ENCODE assay signal across 8 cellular contexts in the genomic region with DNA sequence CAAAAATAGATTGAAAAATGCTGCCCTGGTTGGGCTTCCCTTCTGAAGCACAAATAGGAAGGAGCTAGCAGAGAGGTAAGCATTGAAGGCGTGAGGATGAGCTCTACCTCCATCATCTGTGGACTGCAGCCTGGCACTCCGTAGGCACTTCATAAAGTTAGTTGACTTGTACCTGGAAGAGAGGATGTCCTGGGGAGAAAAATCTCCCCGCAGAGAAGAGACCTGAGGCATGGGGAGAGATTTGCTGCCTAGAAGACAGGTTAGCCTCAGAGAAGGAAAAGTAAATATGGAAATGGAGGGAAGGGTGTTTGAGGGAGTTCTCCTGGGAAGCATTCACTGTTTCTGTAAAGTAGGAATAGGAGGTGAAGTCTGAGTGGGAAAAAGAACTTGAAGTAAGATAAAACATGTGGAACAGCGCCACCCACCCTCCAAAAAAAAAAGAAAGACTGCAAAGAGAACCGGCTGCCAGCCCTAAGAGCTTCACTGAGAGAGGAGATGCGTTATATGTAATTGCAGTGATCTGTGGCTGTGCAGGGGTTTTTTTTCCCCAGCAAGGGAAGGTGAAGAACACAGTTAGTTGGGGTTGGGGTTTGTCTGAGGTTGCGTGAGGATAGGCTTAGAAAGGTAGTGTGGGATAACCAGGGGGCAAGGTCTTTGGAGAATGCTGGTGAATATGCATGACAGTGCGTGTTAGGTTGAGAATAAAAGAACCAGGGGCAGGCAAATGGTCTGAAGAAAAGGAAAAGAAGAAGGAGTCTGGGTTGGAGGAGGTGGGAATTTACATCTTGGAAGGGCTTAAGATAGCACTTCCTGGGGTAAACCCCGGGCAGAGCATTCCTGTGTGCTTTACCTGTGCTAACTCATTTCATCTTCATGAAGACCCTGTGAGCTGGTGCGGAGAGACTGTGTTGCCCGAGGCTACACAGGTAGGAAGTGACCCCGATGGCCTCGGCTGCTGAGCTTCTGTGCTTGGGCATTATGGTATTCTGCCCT. TPM values are rescaled to one million over a fixed set of nuclear protein-coding genes. Genes with fewer than 3 reads are reported as not detected.
DNase-seq lines count a peak whose midpoint lies in the region; ATAC-seq and TF ChIP-seq lines count a peak whose summit lies in the region.

No MANE protein-coding gene starts in this region.

- no peak overlapping the region for H3K18ac ChIP-seq in neuronal stem cell (ENCODE audit: low read length)

- peaks cover 2% of the 10 kb centered on the region for H3K27me3 Mint-ChIP-seq in endothelial cell (ENCODE audit: unreplicated experiment)

- no peak for TF ChIP-seq CTCF in endothelial cell (IDR thresholded peaks at IDR 0.05; ENCODE audit: unreplicated experiment)

- H2BK5ac ChIP-seq in neuronal stem cell (ENCODE audit: low read length) = no peak overlapping the region

- no peaks in the 10 kb centered on the region for H3K9me3 Mint-ChIP-seq in endothelial cell (ENCODE audit: unreplicated experiment)

- H3K4me2 ChIP-seq in neuronal stem cell (ENCODE audit: insufficient read depth, low read length, poor library complexity, severe bottlenecking) = no peak overlapping the region

- H4K8ac ChIP-seq in neuronal stem cell (ENCODE audit: low read depth, low read length) = no peak overlapping the region

- peaks cover 32% of the 10 kb centered on the region for H3K4me1 Mint-ChIP-seq in endothelial cell (ENCODE audit: unreplicated experiment)

- DNase-seq in EH (ENCODE audit: low read depth) (peak; percentile 39), NCI-H526 treated with DMSO at 0.1 percent for 48 hours (lab: John Stamatoyannopoulos, UW) (peak; percentile 1), endothelial cell (ENCODE audit: low spot score) (no peak), neuronal stem cell (ENCODE audit: low spot score) (no peak), NCI-H1092 (lab: John Stamatoyannopoulos, UW) (no peak), EL (no peak)
- no peak for DNase-seq in central memory CD4-positive, alpha-beta T cell

- ATAC-seq in GM18861 (IDR thresholded peaks at IDR 0.05; ENCODE audit: unreplicated experiment) = no peak

- no peak overlapping the region for H3K23ac ChIP-seq in neuronal stem cell (ENCODE audit: low read depth, low read length, poor library complexity)

- no peaks in the 10 kb centered on the region for H3K36me3 Mint-ChIP-seq in endothelial cell (ENCODE audit: low read depth, unreplicated experiment)

- H2BK120ac ChIP-seq in neuronal stem cell (ENCODE audit: low read depth, low read length) = no peak overlapping the region

- no peak overlapping the region for H2BK15ac ChIP-seq in neuronal stem cell (ENCODE audit: low read length)

- peaks cover 0 to 4% of the 10 kb centered on the region in 2 donors for H3K9me3 ChIP-seq in neuronal stem cell (replicated peaks in 1 of 2; ENCODE audit: control insufficient read depth in 2 of 2, insufficient read depth in 1 of 2, low read depth in 1 of 2, low read length in 2 of 2)

- peaks cover 9% of the 10 kb centered on the region for H3K79me1 ChIP-seq in neuronal stem cell (ENCODE audit: low read depth, low read length)

- H4K91ac ChIP-seq in neuronal stem cell (ENCODE audit: low read depth, low read length, poor library complexity) = no peak overlapping the region

- peaks cover 0 to 28% of the 10 kb centered on the region in 2 donors for H3K36me3 ChIP-seq in neuronal stem cell (replicated peaks in 1 of 2; ENCODE audit: control insufficient read depth in 2 of 2, insufficient read depth in 2 of 2, low read length in 2 of 2)

- no peaks in the 10 kb centered on the region for H3K27me3 ChIP-seq in neuronal stem cell (ENCODE audit: control insufficient read depth in 3 of 3, insufficient read depth in 3 of 3, low read depth in 1 of 3, low read length in 3 of 3)

- H2AK5ac ChIP-seq in neuronal stem cell (ENCODE audit: low read depth, low read length) = no peak overlapping the region

- H3K4me3 ChIP-seq in neuronal stem cell (ENCODE audit: low read length in 2 of 2) = no peak overlapping the region

- H3K9ac ChIP-seq in neuronal stem cell (ENCODE audit: low read depth, low read length, poor library complexity) = no peak overlapping the region

- H3K14ac ChIP-seq in neuronal stem cell (ENCODE audit: low read length) = no peak overlapping the region

- peak overlapping the region; percentile 72 for H3K4me3 Mint-ChIP-seq in endothelial cell (ENCODE audit: unreplicated experiment)

- H3K27ac Mint-ChIP-seq in endothelial cell (ENCODE audit: unreplicated experiment) = peak overlapping the region; percentile 19

- H3K4ac ChIP-seq in neuronal stem cell (ENCODE audit: low read length) = no peak overlapping the region

- H2AFZ ChIP-seq in neuronal stem cell (ENCODE audit: low read length) = no peak overlapping the region

- peak overlapping the region; percentile 9 for H3K27ac ChIP-seq in neuronal stem cell (replicated peaks; ENCODE audit: low read length)

- no peak overlapping the region for H2BK12ac ChIP-seq in neuronal stem cell (ENCODE audit: low read length)

- H3K4me1 ChIP-seq in neuronal stem cell (ENCODE audit: control insufficient read depth in 2 of 2, insufficient read depth in 1 of 2, low read depth in 1 of 2, low read length in 2 of 2) = peaks cover 12 to 18% of the 10 kb centered on the region in 2 donors

- WGBS in neuronal stem cell (ENCODE audit: extremely low coverage in 2 of 2, insufficient read length in 2 of 2, insufficient replicate concordance in 1 of 2), 2 donors = no CpG with 5 or more reads among the region's 13 CpGs

RNA-seq across cellular contexts. Expression of a gene that starts 16.0 kb away (rescaled TPM):
- 53.4 TPM for total RNA-seq in endothelial cell (ENCODE audit: unreplicated experiment)
- polyA plus RNA-seq in neuronal stem cell (2013, experiment 1 of 2) = 7.1 TPM
- 8.5 TPM for polyA plus RNA-seq in neuronal stem cell (2013, experiment 2 of 2)

Comparison
In these comparisons a context has a peak if more than half of its experiments do, and no peak if none do; other contexts are left out.
1. DNase-seq: peak in EH (single experiment) and NCI-H526 treated with DMSO at 0.1 percent for 48 hours (single experiment); none in endothelial cell (single experiment), neuronal stem cell (single experiment), NCI-H1092 (single experiment), central memory CD4-positive, alpha-beta T cell (single experiment) and EL (single experiment).